Comparison of ENCODE assay signal across 17 cellular contexts in genomic region chr6:14676977-14677781, GRCh38.
"Had no signal": no experiment of that assay in that cellular context is flagged by ENCODE, and none has a peak within 500 bp of the region (broad histone marks: within the 10 kb centered on the region; RNA-seq: fewer than 3 reads in every experiment).

No MANE protein-coding gene starts in this region.

- H3K27ac ChIP-seq: cardiac muscle cell, lower lobe of right lung, pancreas, thyroid gland had no signal

- H3K4me3 Mint-ChIP-seq: activated B cell treated with CpG ODN at 0.5 μM for 24 hours; activated CD8-positive, alpha-beta T cell treated with anti-CD3 and anti-CD28 coated beads, Interleukin-2, amount 10 ng/mL, durations not matched to agents 7 days and 5 days; effector memory CD8-positive, alpha-beta T cell; stimulated activated naive B cell treated with anti-CD40 and anti-IgM and Interleukin-4, amounts not matched to agents 10 μg/mL and 1 μg/mL and 100 μg/mL, for 72 hours; T-helper 2 cell treated with Interferon-gamma antibody and Interleukin-4, amounts not matched to agents 5 μg/mL and 100 μg/mL, for 36 hours had no signal

- H3K27me3 Mint-ChIP-seq: activated B cell treated with CpG ODN at 0.5 μM for 24 hours; stimulated activated naive B cell treated with anti-CD40 and anti-IgM and Interleukin-4, amounts not matched to agents 10 μg/mL and 1 μg/mL and 100 μg/mL, for 72 hours had no signal

- H3K4me3 ChIP-seq: cardiac muscle cell, lower lobe of right lung, pancreas, smooth muscle cell, thyroid gland had no signal

- H3K27me3 ChIP-seq: cardiac muscle cell, pancreas, thyroid gland had no signal

- H3K4me1 ChIP-seq: lower lobe of right lung, pancreas, thyroid gland had no signal

- DNase-seq: activated B cell treated with CpG ODN at 0.5 μM for 24 hours; activated CD4-positive, alpha-beta T cell treated with anti-CD3 and anti-CD28 coated beads for 48 hours; activated CD8-positive, alpha-beta T cell treated with anti-CD3 and anti-CD28 coated beads, Interleukin-2, amount 10 ng/mL, durations not matched to agents 7 days and 5 days; activated gamma-delta T cell treated with Interleukin-2 at 50 U/mL for 16 hours; activated T-cell treated with anti-CD3 and anti-CD28 coated beads, Interleukin-2, amount 50 U/mL, for 48 hours; amygdala; effector memory CD8-positive, alpha-beta T cell; islet precursor cell; lower lobe of right lung; pancreas; stimulated activated CD4-positive, alpha-beta T cell treated with anti-CD3 and anti-CD28 coated beads, Interleukin-4, amount 100 ng/mL, for 1 hour; stimulated activated naive B cell treated with anti-CD40 and anti-IgM and Interleukin-4, amounts not matched to agents 10 μg/mL and 1 μg/mL and 100 μg/mL, for 72 hours; thyroid gland had no signal

- ATAC-seq: activated CD8-positive, alpha-beta T cell treated with anti-CD3 and anti-CD28 coated beads, Interleukin-2, amount 10 ng/mL, durations not matched to agents 7 days and 5 days; effector memory CD8-positive, alpha-beta T cell; lower lobe of right lung; pancreas; sciatic nerve; stimulated activated naive B cell treated with anti-CD40 and anti-IgM and Interleukin-4, amounts not matched to agents 10 μg/mL and 1 μg/mL and 100 μg/mL, for 72 hours had no signal

- H3K9me3 ChIP-seq: lower lobe of right lung, pancreas, thyroid gland had no signal

- H3K27ac Mint-ChIP-seq: activated B cell treated with CpG ODN at 0.5 μM for 24 hours; activated CD8-positive, alpha-beta T cell treated with anti-CD3 and anti-CD28 coated beads, Interleukin-2, amount 10 ng/mL, durations not matched to agents 7 days and 5 days; effector memory CD8-positive, alpha-beta T cell; stimulated activated naive B cell treated with anti-CD40 and anti-IgM and Interleukin-4, amounts not matched to agents 10 μg/mL and 1 μg/mL and 100 μg/mL, for 72 hours; T-helper 2 cell treated with Interferon-gamma antibody and Interleukin-4, amounts not matched to agents 5 μg/mL and 100 μg/mL, for 36 hours had no signal

- H3K9me3 Mint-ChIP-seq: activated B cell treated with CpG ODN at 0.5 μM for 24 hours; effector memory CD8-positive, alpha-beta T cell; stimulated activated naive B cell treated with anti-CD40 and anti-IgM and Interleukin-4, amounts not matched to agents 10 μg/mL and 1 μg/mL and 100 μg/mL, for 72 hours had no signal

- H3K36me3 ChIP-seq: cardiac muscle cell, lower lobe of right lung, pancreas, thyroid gland had no signal
